In the genomic region with DNA sequence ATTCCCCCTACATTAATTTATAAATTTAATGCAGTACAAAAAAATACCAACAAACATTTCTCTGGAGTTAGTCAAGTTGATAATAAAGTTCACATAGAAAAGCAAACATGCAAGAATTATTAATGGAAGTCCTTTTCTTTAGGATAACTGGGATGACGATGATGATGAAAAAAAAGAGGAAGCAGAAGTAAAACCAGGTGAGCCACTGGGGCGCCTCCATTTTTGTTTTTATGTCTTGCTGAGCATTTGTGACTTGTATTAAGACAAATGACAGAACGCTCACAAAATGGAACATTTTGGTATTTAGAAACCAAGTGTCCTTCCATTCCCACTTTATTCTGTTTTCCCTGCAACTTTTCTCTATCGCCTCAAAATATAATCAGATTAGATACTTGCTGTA, we compare ENCODE assay signal across 12 cellular contexts. TPM values are rescaled to one million over a fixed set of nuclear protein-coding genes. Genes with fewer than 3 reads are reported as not detected.
DNase-seq lines count a peak whose midpoint lies in the region; ATAC-seq, FAIRE-seq and TF ChIP-seq lines count a peak whose summit lies in the region.
"Had no signal": no experiment of that assay in that cellular context is flagged by ENCODE, and none has a peak within 500 bp of the region (broad histone marks: within the 10 kb centered on the region; RNA-seq: fewer than 3 reads in every experiment).

No MANE protein-coding gene starts in this region.

- DNase-seq in natural killer cell (no peak), mesothelial cell of epicardium (ENCODE audit: low spot score in 2 of 2, unreplicated experiment in 2 of 2) (no peak), D721Med (ENCODE audit: insufficient read length, low spot score) (no peak), lower lobe of right lung (no peak)
- DNase-seq in natural killer cell treated with Interleukin-12 subunit alpha and Interleukin-12 subunit beta and Interleukin-15 and Interleukin-18, amount 100 ng/mL, for 72 hours (ENCODE audit: low spot score) = no peak
- DNase-seq: DMS153, H7, NCI-H2029, NCI-H82, SIG-M5 had no signal

- peaks cover 26% of the 10 kb centered on the region for H3K4me1 ChIP-seq in OCI-LY3 (ENCODE audit: low read length)
- H3K4me1 ChIP-seq in lower lobe of right lung = peaks cover 17% of the 10 kb centered on the region

- peak overlapping the region; percentile 38 to 57 for H3K27ac Mint-ChIP-seq in natural killer cell
- peak overlapping the region in 1 of 2 donors; percentile 67 for H3K27ac Mint-ChIP-seq in natural killer cell treated with Interleukin-12 subunit alpha and Interleukin-12 subunit beta and Interleukin-15 and Interleukin-18, amount 100 ng/mL, for 72 hours
- H3K27ac Mint-ChIP-seq in mesothelial cell of epicardium = peak overlapping the region; percentile 15

- intact Hi-C loops in natural killer cell (cut with micrococcal nuclease) = no loop called here
- intact Hi-C loops in lower lobe of right lung (cut with DNase I) = no loop called here

- no peaks in the 10 kb centered on the region for H3K27me3 ChIP-seq in OCI-LY3 (ENCODE audit: low read depth, low read length)
- H3K27me3 ChIP-seq in lower lobe of right lung (ENCODE audit: low read depth) = no peaks in the 10 kb centered on the region

- peak overlapping the region; percentile 29; the same call in 1 of the 2 replicates for H3K27ac ChIP-seq in OCI-LY3 (ENCODE audit: low read length)
- H3K27ac ChIP-seq in lower lobe of right lung = no peak overlapping the region

- FAIRE-seq in D721Med (lab: Jason Lieb, UNC) = no peak

- H3K36me3 ChIP-seq in OCI-LY3 (replicated peaks; ENCODE audit: low read depth, low read length) (peaks cover 43% of the 10 kb centered on the region), lower lobe of right lung (peaks cover 60% of the 10 kb centered on the region)

- H3K4me2 ChIP-seq in OCI-LY3 (ENCODE audit: low read length) = peak overlapping the region; percentile 23

- no peak overlapping the region for H2AFZ ChIP-seq in OCI-LY3 (ENCODE audit: low read depth, low read length)

- H3K4me3 Mint-ChIP-seq in natural killer cell = no peak overlapping the region
- no peak overlapping the region for H3K4me3 Mint-ChIP-seq in natural killer cell treated with Interleukin-12 subunit alpha and Interleukin-12 subunit beta and Interleukin-15 and Interleukin-18, amount 100 ng/mL, for 72 hours
- H3K4me3 Mint-ChIP-seq in mesothelial cell of epicardium = no peak overlapping the region

- H3K4me3 ChIP-seq in OCI-LY3 (ENCODE audit: low read length) (no peak overlapping the region), lower lobe of right lung (no peak overlapping the region)

- peaks cover 27% of the 10 kb centered on the region for H4K20me1 ChIP-seq in OCI-LY3 (ENCODE audit: insufficient read depth, low read length)

- H3K79me2 ChIP-seq in OCI-LY3 (ENCODE audit: low read length) = peaks cover 68% of the 10 kb centered on the region

- no peaks in the 10 kb centered on the region for H3K9me3 ChIP-seq in OCI-LY3 (ENCODE audit: insufficient read depth, low read length)
- H3K9me3 ChIP-seq in lower lobe of right lung = no peaks in the 10 kb centered on the region

- TF ChIP-seq CTCF in natural killer cell (IDR thresholded peaks at IDR 0.05) (no peak), OCI-LY3 (IDR thresholded peaks at IDR 0.05; ENCODE audit: low read depth, low read length) (no peak), mesothelial cell of epicardium (IDR thresholded peaks at IDR 0.05; ENCODE audit: unreplicated experiment) (no peak), D721Med (IDR thresholded peaks at IDR 0.05; ENCODE audit: insufficient read depth, missing control alignments) (no peak), lower lobe of right lung (IDR thresholded peaks at IDR 0.05) (no peak)

- H3K9ac ChIP-seq in OCI-LY3 (ENCODE audit: low read length) = no peak overlapping the region

- H3K9me3 Mint-ChIP-seq in natural killer cell (no peaks in the 10 kb centered on the region), mesothelial cell of epicardium (no peaks in the 10 kb centered on the region)
- H3K9me3 Mint-ChIP-seq in natural killer cell treated with Interleukin-12 subunit alpha and Interleukin-12 subunit beta and Interleukin-15 and Interleukin-18, amount 100 ng/mL, for 72 hours = no peaks in the 10 kb centered on the region

- H3K27me3 Mint-ChIP-seq in natural killer cell (ENCODE audit: low read depth in 2 of 2) = no peaks in the 10 kb centered on the region
- no peaks in the 10 kb centered on the region for H3K27me3 Mint-ChIP-seq in natural killer cell treated with Interleukin-12 subunit alpha and Interleukin-12 subunit beta and Interleukin-15 and Interleukin-18, amount 100 ng/mL, for 72 hours
- H3K27me3 Mint-ChIP-seq in mesothelial cell of epicardium (ENCODE audit: low read depth) = no peaks in the 10 kb centered on the region

- ATAC-seq in natural killer cell = no peak
- no peak for ATAC-seq in natural killer cell treated with Interleukin-12 subunit alpha and Interleukin-12 subunit beta and Interleukin-15 and Interleukin-18, amount 100 ng/mL, for 72 hours
- ATAC-seq in lower lobe of right lung = no peak
- ATAC-seq in GM21717 (IDR thresholded peaks at IDR 0.05; ENCODE audit: unreplicated experiment) = no peak

- H3K36me3 Mint-ChIP-seq in natural killer cell (no peaks in the 10 kb centered on the region), mesothelial cell of epicardium (peaks cover 16% of the 10 kb centered on the region)
- H3K36me3 Mint-ChIP-seq in natural killer cell treated with Interleukin-12 subunit alpha and Interleukin-12 subunit beta and Interleukin-15 and Interleukin-18, amount 100 ng/mL, for 72 hours = peaks cover 10% of the 10 kb centered on the region

- peaks cover 26 to 35% of the 10 kb centered on the region in 2 donors for H3K4me1 Mint-ChIP-seq in natural killer cell
- H3K4me1 Mint-ChIP-seq in natural killer cell treated with Interleukin-12 subunit alpha and Interleukin-12 subunit beta and Interleukin-15 and Interleukin-18, amount 100 ng/mL, for 72 hours (ENCODE audit: low read depth in 2 of 2) = peaks cover 18 to 22% of the 10 kb centered on the region in 2 donors
- peaks cover 10% of the 10 kb centered on the region for H3K4me1 Mint-ChIP-seq in mesothelial cell of epicardium

RNA-seq across cellular contexts. Expression of a gene that starts 13.8 kb away (rescaled TPM):
- total RNA-seq in natural killer cell (10 to 100 TPM; 53.1 to 75.7 (median 72.4) TPM), mesothelial cell of epicardium (75.7 to 80.2 TPM (median 77.8 TPM) in 3 replicates), lower lobe of right lung (60.6 TPM)
- total RNA-seq in natural killer cell treated with Interleukin-12 subunit alpha and Interleukin-12 subunit beta and Interleukin-15 and Interleukin-18, amount 100 ng/mL, for 72 hours = 100 to 1,000 TPM in 1 of 2 donors, 10 to 100 TPM in 1; 89.1 to 121 TPM
